14 cellular contexts compared by ENCODE assay signal in genomic region chr5:14263700-14264099, GRCh38.
DNase-seq lines count a peak whose midpoint lies in the region; ATAC-seq, FAIRE-seq and TF ChIP-seq lines count a peak whose summit lies in the region.
"Had no signal": no experiment of that assay in that cellular context is flagged by ENCODE, and none has a peak within 500 bp of the region (broad histone marks: within the 10 kb centered on the region; RNA-seq: fewer than 3 reads in every experiment).

No MANE protein-coding gene starts in this region.

- no peaks in the 10 kb centered on the region for H3K9me1 ChIP-seq in keratinocyte (ENCODE audit: control insufficient read depth, extremely low read depth, insufficient read depth, low read length)

- H4K20me1 ChIP-seq in PC-3 (ENCODE audit: low read length) = no peaks in the 10 kb centered on the region
- no peaks in the 10 kb centered on the region for H4K20me1 ChIP-seq in keratinocyte (ENCODE audit: control insufficient read depth, extremely low read depth, insufficient read depth, low read length)

- H2AFZ ChIP-seq in PC-3 (ENCODE audit: low read length) = no peak overlapping the region
- no peak overlapping the region for H2AFZ ChIP-seq in keratinocyte (ENCODE audit: control insufficient read depth, low read length)

- TF ChIP-seq CTCF in PC-3 (conservative IDR thresholded peaks at IDR 0.05; ENCODE audit: low read depth, low read length) = no peak
- TF ChIP-seq CTCF in keratinocyte (optimal IDR thresholded peaks at IDR 0.05 in 1 of 3, IDR thresholded peaks at IDR 0.05 in 1 of 3, conservative IDR thresholded peaks at IDR 0.05 in 1 of 3; ENCODE audit: extremely low read depth in 1 of 3, insufficient read depth in 2 of 3, low read length in 3 of 3) = no peak

- H3K9me2 ChIP-seq in PC-3 (replicated peaks; ENCODE audit: low read length) = no peaks in the 10 kb centered on the region

- H3K4me3 ChIP-seq in PC-3 (ENCODE audit: low read length) (no peak overlapping the region), keratinocyte (ENCODE audit: control insufficient read depth in 2 of 3, extremely low read depth in 1 of 3, insufficient read depth in 2 of 3, low read depth in 1 of 3, low read length in 3 of 3) (peak overlapping the region in 2 of 3 experiments; percentile 0 to 13)

- H3K79me2 ChIP-seq in PC-3 (ENCODE audit: low read length) = peaks cover 96% of the 10 kb centered on the region
- H3K79me2 ChIP-seq in keratinocyte (ENCODE audit: control insufficient read depth, insufficient read depth, low read length) = peaks cover 84% of the 10 kb centered on the region

- peak overlapping the region; percentile 39 for H3K4me2 ChIP-seq in PC-3 (ENCODE audit: low read length)
- peak overlapping the region; percentile 88 for H3K4me2 ChIP-seq in keratinocyte (ENCODE audit: control insufficient read depth, extremely low read depth, insufficient read depth, low read depth, low read length)

- POLR2A ChIA-PET in PC-3 (lab: Charles Lee; ENCODE audit: unreplicated experiment) = interaction anchor here (0.6 kb wide), 1 partner anchor 155 kb away, joined by 5 read pairs; no protein-coding TSS in a partner anchor

- H3K27ac ChIP-seq in PC-3 (ENCODE audit: low read length) = peak overlapping the region; percentile 96
- H3K27ac ChIP-seq in keratinocyte (ENCODE audit: control insufficient read depth, insufficient read depth, low read length) = peak overlapping the region; percentile 72
- no peak overlapping the region for H3K27ac ChIP-seq in caudate nucleus (ENCODE audit: low read depth, low read length)

- peak; percentile 37 for DNase-seq in DMS 273 treated with DMSO at 0.1 percent for 48 hours (lab: John Stamatoyannopoulos, UW)
- DNase-seq in NCI-H1105 treated with DMSO at 0.1 percent for 48 hours (lab: John Stamatoyannopoulos, UW) = peak; percentile 83
- DNase-seq in PC-3 = no peak
- peak; percentile 68 for DNase-seq in keratinocyte (ENCODE audit: low read depth, low spot score)
- no peak for DNase-seq in caudate nucleus (lab: John Stamatoyannopoulos, UW)
- DNase-seq in globus pallidus (ENCODE audit: low spot score) = no peak
- no peak for DNase-seq in NK-92 (lab: John Stamatoyannopoulos, UW; ENCODE audit: unreplicated experiment)
- DNase-seq: activated T-cell treated with anti-CD3 and anti-CD28 coated beads, Interleukin-2, amount 50 U/mL, for 4 hours; CD4-positive, CD25-positive, alpha-beta regulatory T cell; natural killer cell; Right ventricle myocardium superior had no signal

- dilution Hi-C loops in keratinocyte (cut with MboI; ENCODE audit: extremely low pct_ligation_motif_present, low sequenced_read_pairs) = no loop called here

- FAIRE-seq in keratinocyte (lab: Jason Lieb, UNC) = peak; percentile 39
- FAIRE-seq: urothelium cell line had no signal

- intact Hi-C loops in PC-3 (cut with micrococcal nuclease) = loop anchor here (1.0 kb wide), 1 partner anchor 7 kb away; no protein-coding TSS in a partner anchor

- ATAC-seq in PC-3 (no peak), GM21825 (IDR thresholded peaks at IDR 0.05; ENCODE audit: unreplicated experiment) (no peak)
- ATAC-seq: activated CD4-positive, CD25-positive, alpha-beta regulatory T cell treated with anti-CD3 and anti-CD28 coated beads, Interleukin-2, amount 50 U/mL, for 24 hours; activated T-cell treated with anti-CD3 and anti-CD28 coated beads, Interleukin-2, amount 50 U/mL, for 4 hours; natural killer cell had no signal

- peaks cover 29% of the 10 kb centered on the region for H3F3A ChIP-seq in PC-3 (ENCODE audit: low read length, unreplicated experiment)

- no TSS peak for BruUV-seq in PC-3 (replicated peaks; lab: Mats Ljungman, UMichigan)

- H3K4me1 ChIP-seq in PC-3 (ENCODE audit: insufficient read depth, low read length) (peaks cover 74% of the 10 kb centered on the region), keratinocyte (ENCODE audit: control insufficient read depth, extremely low read depth, insufficient read depth, low read length) (peaks cover 62% of the 10 kb centered on the region)

- H3K9ac ChIP-seq in PC-3 (ENCODE audit: low read length) (peak overlapping the region; percentile 45; the same call in 1 of the 2 replicates), keratinocyte (ENCODE audit: control insufficient read depth, extremely low read depth, insufficient read depth, low read length) (peak overlapping the region; percentile 45)

- no peaks in the 10 kb centered on the region for H3K9me3 ChIP-seq in PC-3 (ENCODE audit: low read length)
- H3K9me3 ChIP-seq in keratinocyte (ENCODE audit: control insufficient read depth, low read depth, low read length) = no peaks in the 10 kb centered on the region

- H3K36me3 ChIP-seq in PC-3 (ENCODE audit: low read depth, low read length) (no peaks in the 10 kb centered on the region), keratinocyte (ENCODE audit: control insufficient read depth in 2 of 2, extremely low read depth in 1 of 2, insufficient read depth in 2 of 2, low read length in 2 of 2) (no peaks in the 10 kb centered on the region)

- H3K27me3 ChIP-seq in PC-3 (ENCODE audit: low read length) (no peaks in the 10 kb centered on the region), keratinocyte (ENCODE audit: control insufficient read depth, extremely low read depth, insufficient read depth, low read length) (no peaks in the 10 kb centered on the region)

- CTCF ChIA-PET in PC-3 (lab: Charles Lee) = no interaction called here

Comparison
In these comparisons a context has a peak if more than half of its experiments do, and no peak if none do; other contexts are left out.
1. DNase-seq: peak in DMS 273 treated with DMSO at 0.1 percent for 48 hours (single experiment), NCI-H1105 treated with DMSO at 0.1 percent for 48 hours (single experiment) and keratinocyte (single experiment); none in PC-3 (single experiment), caudate nucleus (0 of 61), globus pallidus (single experiment) and NK-92 (single experiment).